In the genomic region with DNA sequence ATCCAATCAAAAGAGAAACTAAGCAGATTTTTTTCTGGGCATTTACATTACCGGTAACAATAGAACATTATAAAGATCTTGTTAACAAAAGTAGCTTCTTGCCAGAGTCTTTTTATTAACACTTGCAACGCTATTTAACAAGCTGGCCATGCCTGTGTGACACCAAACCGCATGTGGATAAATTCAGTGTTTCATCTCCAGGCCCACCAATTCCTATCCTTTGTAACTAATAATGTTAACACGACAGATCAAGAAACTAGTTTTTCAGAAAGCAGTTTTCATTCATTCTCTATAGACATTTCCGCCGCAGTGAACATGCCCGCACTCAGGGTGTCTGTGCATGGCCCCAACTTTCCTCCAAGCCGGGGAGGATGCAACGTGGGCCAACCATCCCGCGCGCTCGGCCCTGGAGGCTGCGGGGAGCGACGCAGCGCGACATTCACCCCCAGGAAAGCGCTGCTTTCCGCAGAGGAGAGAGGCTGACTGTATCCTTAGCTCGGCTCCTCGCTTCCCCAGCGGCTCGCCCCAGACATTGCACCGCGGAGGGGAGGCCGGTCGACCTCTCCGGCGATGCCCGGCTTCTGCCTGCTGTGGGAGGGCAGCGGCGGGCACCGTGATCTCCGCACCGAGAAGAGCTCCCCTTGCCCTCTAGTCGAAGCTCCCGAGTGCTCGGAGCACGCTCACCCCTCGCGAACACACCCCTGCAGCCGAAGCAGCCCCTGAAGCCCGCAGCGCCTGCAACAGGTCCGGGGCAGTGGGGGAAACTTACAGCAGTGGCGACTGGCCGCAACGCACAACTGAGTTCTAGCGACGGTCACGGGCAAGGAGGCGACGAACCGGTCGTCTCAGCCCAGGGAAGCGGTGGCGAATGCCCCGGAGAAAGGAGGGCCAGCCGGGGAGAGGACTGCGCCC, we compare ENCODE assay signal across 8 cellular contexts. TPM values are rescaled to one million over a fixed set of nuclear protein-coding genes. Genes with fewer than 3 reads are reported as not detected.
A peak's percentile ranks its signal among the peaks of the same experiment; 100 is the strongest.
DNase-seq lines count a peak whose midpoint lies in the region; ATAC-seq and TF ChIP-seq lines count a peak whose summit lies in the region.

No MANE protein-coding gene starts in this region.

- peaks cover 60 to 72% of the 10 kb centered on the region in 2 experiments for H3K4me1 ChIP-seq in neutrophil (ENCODE audit: control insufficient read depth in 1 of 2, insufficient read depth in 1 of 2, low read depth in 1 of 2, low read length in 1 of 2)

- H3K27me3 Mint-ChIP-seq in activated T-helper 17 cell treated with anti-CD3 and anti-CD28 coated beads, Interleukin-2, amount 50 U/mL, for 72 hours = peaks cover 17% of the 10 kb centered on the region

- peaks cover 19% of the 10 kb centered on the region for H3K4me1 Mint-ChIP-seq in activated T-helper 17 cell treated with anti-CD3 and anti-CD28 coated beads, Interleukin-2, amount 50 U/mL, for 72 hours

- H3K36me3 Mint-ChIP-seq in activated T-helper 17 cell treated with anti-CD3 and anti-CD28 coated beads, Interleukin-2, amount 50 U/mL, for 72 hours (ENCODE audit: low read depth) = no peaks in the 10 kb centered on the region

- peak overlapping the region; percentile 81 for H3K4me3 Mint-ChIP-seq in activated T-helper 17 cell treated with anti-CD3 and anti-CD28 coated beads, Interleukin-2, amount 50 U/mL, for 72 hours

- H3K27ac Mint-ChIP-seq in activated T-helper 17 cell treated with anti-CD3 and anti-CD28 coated beads, Interleukin-2, amount 50 U/mL, for 72 hours = no peak overlapping the region

- H3K36me3 ChIP-seq in neutrophil = peaks cover 14% of the 10 kb centered on the region

- no peaks in the 10 kb centered on the region for H3K9me3 ChIP-seq in neutrophil

- peak overlapping the region; percentile 80 for H3K27ac ChIP-seq in neutrophil

- ATAC-seq in HG02885 (IDR thresholded peaks at IDR 0.05; ENCODE audit: poor library complexity, unreplicated experiment) = peak; percentile 10
- peak; percentile 56 for ATAC-seq in activated T-helper 17 cell treated with anti-CD3 and anti-CD28 coated beads, Interleukin-2, amount 50 U/mL, for 72 hours (replicated peaks)

- H3K9me3 Mint-ChIP-seq in activated T-helper 17 cell treated with anti-CD3 and anti-CD28 coated beads, Interleukin-2, amount 50 U/mL, for 72 hours = no peaks in the 10 kb centered on the region

- H3K4me3 ChIP-seq in fibroblast of villous mesenchyme (ENCODE audit: low read depth, low read length) (peak overlapping the region; percentile 85), neutrophil (ENCODE audit: low read depth in 1 of 2, low read length in 1 of 2) (peak overlapping the region; percentile 72 to 74)

- DNase-seq in NCI-H2171 treated with DMSO at 0.1 percent for 48 hours (lab: John Stamatoyannopoulos, UW) = peak; percentile 9
- no peak for DNase-seq in NCI-H2171 (lab: John Stamatoyannopoulos, UW)
- peak; percentile 37 for DNase-seq in NOMO-1 treated with DMSO at 0.1 percent for 48 hours (lab: John Stamatoyannopoulos, UW; ENCODE audit: unreplicated experiment)
- peak; percentile 46 for DNase-seq in fibroblast of villous mesenchyme (ENCODE audit: low read depth)
- DNase-seq in DMS153 (lab: John Stamatoyannopoulos, UW) = no peak

- TF ChIP-seq CTCF in fibroblast of villous mesenchyme (IDR thresholded peaks at IDR 0.05; ENCODE audit: insufficient read depth, low read depth, low read length) = no peak
- TF ChIP-seq CTCF in neutrophil (IDR thresholded peaks at IDR 0.05) = no peak

- H3K27me3 ChIP-seq in neutrophil = peaks cover 15% of the 10 kb centered on the region

RNA-seq across cellular contexts. Expression of gene ENC1, which starts 0.7 kb away (rescaled TPM):
- under 1 TPM; 0.42 to 0.89 TPM for total RNA-seq in activated T-helper 17 cell treated with anti-CD3 and anti-CD28 coated beads, Interleukin-2, amount 50 U/mL, for 72 hours
- total RNA-seq in fibroblast of villous mesenchyme = 50.3 and 72.1 TPM in 2 replicates

RNA-seq across cellular contexts. Expression of gene HEXB, which starts 45.2 kb away (rescaled TPM):
- total RNA-seq in activated T-helper 17 cell treated with anti-CD3 and anti-CD28 coated beads, Interleukin-2, amount 50 U/mL, for 72 hours = 10 to 100 TPM; 42.4 to 79.0 TPM
- 162 and 187 TPM in 2 replicates for total RNA-seq in fibroblast of villous mesenchyme

Comparison
In these comparisons a context has a peak if more than half of its experiments do, and no peak if none do; other contexts are left out.
1. DNase-seq: peak in NCI-H2171 treated with DMSO at 0.1 percent for 48 hours (single experiment), NOMO-1 treated with DMSO at 0.1 percent for 48 hours (single experiment) and fibroblast of villous mesenchyme (single experiment); none in NCI-H2171 (single experiment) and DMS153 (single experiment).
2. RNA of gene ENC1, which starts 0.7 kb away (total RNA-seq): 50.3 to 72.1 TPM in fibroblast of villous mesenchyme; 0.42 to 0.89 TPM in activated T-helper 17 cell treated with anti-CD3 and anti-CD28 coated beads, Interleukin-2, amount 50 U/mL, for 72 hours; every median in the first group is over 10 times any median in the second.